In the genomic region with DNA sequence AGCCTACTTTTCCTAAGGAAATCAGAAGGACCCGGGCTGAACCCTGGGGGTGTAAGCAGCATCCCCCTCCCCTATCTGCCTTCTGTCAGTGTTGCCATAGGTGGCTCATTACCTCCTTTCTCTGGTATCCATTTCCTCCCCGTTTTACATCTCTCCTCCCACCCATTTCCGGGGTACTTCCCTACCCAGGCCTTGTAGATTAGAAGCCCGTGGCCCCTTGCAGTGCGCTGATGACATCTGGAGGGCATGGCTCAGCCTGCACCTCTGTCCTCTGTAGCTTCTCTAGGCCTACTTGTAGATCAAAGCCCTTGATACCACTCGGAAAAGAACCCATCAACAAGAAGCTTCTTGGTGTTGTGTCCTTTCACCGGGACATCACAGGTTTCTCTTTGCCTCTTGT, we compare ENCODE assay signal across 1 cellular context.
TF ChIP-seq lines count a peak whose summit lies in the region.

No MANE protein-coding gene starts in this region.

TF ChIP-seq in GM12878, 131 proteins besides CTCF, POLR2A, EP300 and RAD21 (continued from another document):
- TF ChIP-seq, protein P1, sequence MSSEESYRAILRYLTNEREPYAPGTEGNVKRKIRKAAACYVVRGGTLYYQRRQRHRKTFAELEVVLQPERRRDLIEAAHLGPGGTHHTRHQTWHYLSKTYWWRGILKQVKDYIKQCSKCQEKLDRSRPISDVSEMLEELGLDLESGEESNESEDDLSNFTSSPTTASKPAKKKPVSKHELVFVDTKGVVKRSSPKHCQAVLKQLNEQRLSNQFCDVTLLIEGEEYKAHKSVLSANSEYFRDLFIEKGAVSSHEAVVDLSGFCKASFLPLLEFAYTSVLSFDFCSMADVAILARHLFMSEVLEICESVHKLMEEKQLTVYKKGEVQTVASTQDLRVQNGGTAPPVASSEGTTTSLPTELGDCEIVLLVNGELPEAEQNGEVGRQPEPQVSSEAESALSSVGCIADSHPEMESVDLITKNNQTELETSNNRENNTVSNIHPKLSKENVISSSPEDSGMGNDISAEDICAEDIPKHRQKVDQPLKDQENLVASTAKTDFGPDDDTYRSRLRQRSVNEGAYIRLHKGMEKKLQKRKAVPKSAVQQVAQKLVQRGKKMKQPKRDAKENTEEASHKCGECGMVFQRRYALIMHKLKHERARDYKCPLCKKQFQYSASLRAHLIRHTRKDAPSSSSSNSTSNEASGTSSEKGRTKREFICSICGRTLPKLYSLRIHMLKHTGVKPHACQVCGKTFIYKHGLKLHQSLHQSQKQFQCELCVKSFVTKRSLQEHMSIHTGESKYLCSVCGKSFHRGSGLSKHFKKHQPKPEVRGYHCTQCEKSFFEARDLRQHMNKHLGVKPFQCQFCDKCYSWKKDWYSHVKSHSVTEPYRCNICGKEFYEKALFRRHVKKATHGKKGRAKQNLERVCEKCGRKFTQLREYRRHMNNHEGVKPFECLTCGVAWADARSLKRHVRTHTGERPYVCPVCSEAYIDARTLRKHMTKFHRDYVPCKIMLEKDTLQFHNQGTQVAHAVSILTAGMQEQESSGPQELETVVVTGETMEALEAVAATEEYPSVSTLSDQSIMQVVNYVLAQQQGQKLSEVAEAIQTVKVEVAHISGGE (CRISPR knock-in tag; IDR thresholded peaks at IDR 0.05): no peak
- no peak for TF ChIP-seq HCFC1 (IDR thresholded peaks at IDR 0.05; ENCODE audit: low read length)
- no peak for TF ChIP-seq MYC (IDR thresholded peaks at IDR 0.05; ENCODE audit: insufficient read depth, insufficient read length, insufficient replicate concordance, low read length, severe bottlenecking)
- no peak for TF ChIP-seq TCF12 (IDR thresholded peaks at IDR 0.05; ENCODE audit: low read depth, low read length)
- TF ChIP-seq, protein P2, sequence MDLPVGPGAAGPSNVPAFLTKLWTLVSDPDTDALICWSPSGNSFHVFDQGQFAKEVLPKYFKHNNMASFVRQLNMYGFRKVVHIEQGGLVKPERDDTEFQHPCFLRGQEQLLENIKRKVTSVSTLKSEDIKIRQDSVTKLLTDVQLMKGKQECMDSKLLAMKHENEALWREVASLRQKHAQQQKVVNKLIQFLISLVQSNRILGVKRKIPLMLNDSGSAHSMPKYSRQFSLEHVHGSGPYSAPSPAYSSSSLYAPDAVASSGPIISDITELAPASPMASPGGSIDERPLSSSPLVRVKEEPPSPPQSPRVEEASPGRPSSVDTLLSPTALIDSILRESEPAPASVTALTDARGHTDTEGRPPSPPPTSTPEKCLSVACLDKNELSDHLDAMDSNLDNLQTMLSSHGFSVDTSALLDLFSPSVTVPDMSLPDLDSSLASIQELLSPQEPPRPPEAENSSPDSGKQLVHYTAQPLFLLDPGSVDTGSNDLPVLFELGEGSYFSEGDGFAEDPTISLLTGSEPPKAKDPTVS (IDR thresholded peaks at IDR 0.05; ENCODE audit: low read depth, low read length): no peak
- TF ChIP-seq POLR2AphosphoS5 (IDR thresholded peaks at IDR 0.05; ENCODE audit: low read length): no peak
- TF ChIP-seq IKZF1 (conservative IDR thresholded peaks at IDR 0.05): peak; percentile 15; the same call in 1 of the 2 replicates
- peak in 1 of 2 experiments; percentile 30; a peak in 1 of 3 replicates for TF ChIP-seq EGR1 (IDR thresholded peaks at IDR 0.05; ENCODE audit: borderline replicate concordance in 1 of 2, low read depth in 2 of 2, low read length in 2 of 2)
- TF ChIP-seq CBX3 (IDR thresholded peaks at IDR 0.05; ENCODE audit: borderline replicate concordance, low read depth): no peak
- peak in 1 of 2 experiments; percentile 77; a peak in 2 of 4 replicates for TF ChIP-seq ETV6 (conservative IDR thresholded peaks at IDR 0.05 in 1 of 2, IDR thresholded peaks at IDR 0.05 in 1 of 2; ENCODE audit: borderline replicate concordance in 1 of 2, low read depth in 1 of 2)
- TF ChIP-seq SMC3 (IDR thresholded peaks at IDR 0.05; ENCODE audit: borderline replicate concordance, low read length): 0 out of 2 replicates have a peak, but pooled peaks have one; percentile 23
